1 cellular context compared by ENCODE assay signal in the genomic region with DNA sequence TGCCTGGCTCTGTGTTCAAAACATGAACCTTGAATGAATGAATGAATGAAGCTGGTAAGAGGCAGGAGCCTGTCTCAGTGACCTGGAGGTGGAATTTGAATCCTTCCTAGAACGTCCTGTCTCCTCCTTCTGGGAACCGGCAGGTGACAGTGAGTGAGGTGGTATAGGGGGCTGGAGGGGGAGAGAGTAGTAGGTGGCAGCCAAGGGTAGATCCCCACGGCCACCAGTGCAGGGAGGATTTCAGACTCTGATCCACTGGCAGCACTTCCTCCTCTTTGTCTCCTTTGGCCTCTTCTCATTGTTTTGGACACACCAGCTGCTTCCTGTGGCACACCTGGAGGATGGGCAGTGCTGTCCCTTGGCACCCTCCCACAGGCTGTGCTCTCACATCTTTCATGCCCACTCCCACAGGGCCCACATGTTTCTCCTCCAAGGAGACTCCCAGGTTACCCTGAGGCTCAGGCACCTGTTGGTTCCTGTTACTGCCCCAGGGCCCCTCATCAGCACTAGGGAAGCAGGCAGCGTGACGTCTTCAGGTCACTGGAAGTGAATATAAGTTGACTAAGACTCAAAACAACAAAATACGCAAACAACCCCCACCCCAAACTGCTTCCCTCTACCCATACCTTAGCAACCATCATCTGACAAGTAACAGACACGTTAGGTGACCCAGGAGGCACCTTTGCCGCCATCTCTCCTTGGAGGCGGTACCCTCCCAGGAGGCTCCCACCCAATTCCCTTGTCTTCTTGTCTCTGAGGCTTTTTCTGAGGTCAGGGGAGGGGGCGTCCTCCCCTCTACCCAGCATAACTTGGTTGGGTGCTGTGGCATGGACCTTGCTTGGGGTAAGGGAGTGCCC.
TF ChIP-seq lines count a peak whose summit lies in the region.

No MANE protein-coding gene starts in this region.

TF ChIP-seq in IMR-90, 13 proteins besides CTCF, POLR2A, EP300 and RAD21:
- TF ChIP-seq MAFK (IDR thresholded peaks at IDR 0.05; ENCODE audit: low read depth, low read length) (no peak), FOS (IDR thresholded peaks at IDR 0.05; ENCODE audit: low read depth, low read length) (no peak), SMC3 (IDR thresholded peaks at IDR 0.05; ENCODE audit: low read depth, low read length) (no peak), ELK1 (IDR thresholded peaks at IDR 0.05; ENCODE audit: borderline replicate concordance, low read depth, low read length) (no peak), USF2 (IDR thresholded peaks at IDR 0.05; ENCODE audit: low read depth, low read length) (no peak), NFE2L2 (IDR thresholded peaks at IDR 0.05; ENCODE audit: low read depth, low read length) (no peak), RCOR1 (IDR thresholded peaks at IDR 0.05; ENCODE audit: insufficient replicate concordance, low read length) (no peak), MAZ (IDR thresholded peaks at IDR 0.05; ENCODE audit: borderline replicate concordance, low read depth, low read length) (no peak), RFX5 (IDR thresholded peaks at IDR 0.05; ENCODE audit: low read depth, low read length) (no peak), BHLHE40 (IDR thresholded peaks at IDR 0.05; ENCODE audit: low read depth, low read length) (no peak)
